ENCODE assay signal across 1 cellular context in the genomic region with DNA sequence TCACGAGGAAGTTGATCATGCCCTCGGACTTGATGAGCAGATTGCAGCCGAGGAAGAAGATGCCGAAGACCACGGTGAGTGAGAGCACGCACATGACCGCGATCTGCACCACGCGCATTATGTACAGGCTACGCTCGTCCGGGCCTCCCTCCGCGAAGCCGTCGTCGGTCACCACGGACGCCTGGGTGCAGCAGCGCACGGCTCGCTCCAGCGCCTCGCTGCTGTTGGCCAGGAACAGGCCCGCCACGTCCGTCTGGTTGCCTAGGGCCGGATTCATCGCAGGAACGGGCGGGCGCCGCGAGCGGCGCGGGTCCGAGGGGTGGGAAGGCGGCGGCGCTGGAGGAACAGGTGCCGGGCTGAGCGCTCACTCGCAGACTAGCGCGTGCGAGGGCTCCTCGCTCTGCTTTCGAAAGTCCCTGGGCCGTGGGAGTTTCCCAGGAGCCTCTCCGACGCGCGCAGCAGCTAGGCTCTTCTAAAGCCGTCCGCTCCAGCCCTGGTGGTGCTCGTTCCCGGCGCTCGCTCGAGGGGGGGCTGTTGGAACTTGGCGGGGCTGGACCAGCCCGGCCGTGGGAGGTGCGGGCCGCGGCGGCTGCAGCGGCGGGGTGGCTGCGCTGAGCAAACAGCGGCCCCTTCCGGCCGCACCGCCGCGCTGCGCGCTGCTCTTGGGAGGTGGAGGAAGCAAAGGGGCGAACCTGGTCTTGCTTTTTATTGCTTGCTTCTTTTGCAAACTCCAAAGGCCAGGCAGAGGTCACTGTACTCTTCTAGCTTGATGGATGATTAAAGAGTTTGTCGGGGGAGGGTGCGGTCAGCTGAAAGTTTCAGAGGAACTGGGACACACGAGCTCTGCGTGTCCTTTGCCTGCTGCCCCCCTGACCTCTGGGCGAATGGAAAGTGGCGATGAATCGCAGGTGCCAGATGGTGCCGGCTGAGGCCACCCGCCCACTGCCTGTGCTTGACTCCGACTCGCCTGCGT.
TF ChIP-seq lines count a peak whose summit lies in the region.

TSS of gene RPRM (minus strand) at position 474 of the 973 bp plus-strand sequence. CDS start at position 277, 197 bp downstream.

TF ChIP-seq in GM12878, 131 proteins besides CTCF, POLR2A, EP300 and RAD21 (continued from another document):
- TF ChIP-seq KAT2A (conservative IDR thresholded peaks at IDR 0.05; ENCODE audit: control insufficient read depth, low read depth, low read length) (no peak), E2F8 (IDR thresholded peaks at IDR 0.05; ENCODE audit: low read depth, partially characterized antibody) (no peak), FOS (IDR thresholded peaks at IDR 0.05; ENCODE audit: borderline replicate concordance, extremely low read depth, insufficient read length) (no peak), NR2F1 (conservative IDR thresholded peaks at IDR 0.05) (peak; percentile 62; the same call in 1 of the 2 replicates), SMARCA5 (IDR thresholded peaks at IDR 0.05) (0 out of 2 replicates have a peak, but pooled peaks have one; percentile 56), HDAC6 (IDR thresholded peaks at IDR 0.05; ENCODE audit: unreplicated experiment) (no peak), MYC (IDR thresholded peaks at IDR 0.05; ENCODE audit: insufficient read depth, insufficient read length, insufficient replicate concordance, low read length, severe bottlenecking) (no peak), MTA2 (IDR thresholded peaks at IDR 0.05; ENCODE audit: low read depth) (no peak), LARP7 (IDR thresholded peaks at IDR 0.05) (peak; percentile 64; the same call in 1 of the 2 replicates), CHD4 (IDR thresholded peaks at IDR 0.05) (no peak), EZH2 (IDR thresholded peaks at IDR 0.05; ENCODE audit: borderline replicate concordance, control insufficient read depth, low read depth, low read length) (no peak), TAF1 (IDR thresholded peaks at IDR 0.05; ENCODE audit: borderline replicate concordance, low read depth, low read length) (no peak), PAX5 (IDR thresholded peaks at IDR 0.05; ENCODE audit: borderline replicate concordance, low read depth, low read length) (no peak), TCF12 (IDR thresholded peaks at IDR 0.05; ENCODE audit: low read depth, low read length) (0 out of 2 replicates have a peak, but pooled peaks have one; percentile 9), TCF7 (IDR thresholded peaks at IDR 0.05; ENCODE audit: borderline replicate concordance) (no peak), POU2F2 (IDR thresholded peaks at IDR 0.05; ENCODE audit: borderline replicate concordance, low read depth, low read length) (no peak)
- TF ChIP-seq, protein P1, sequence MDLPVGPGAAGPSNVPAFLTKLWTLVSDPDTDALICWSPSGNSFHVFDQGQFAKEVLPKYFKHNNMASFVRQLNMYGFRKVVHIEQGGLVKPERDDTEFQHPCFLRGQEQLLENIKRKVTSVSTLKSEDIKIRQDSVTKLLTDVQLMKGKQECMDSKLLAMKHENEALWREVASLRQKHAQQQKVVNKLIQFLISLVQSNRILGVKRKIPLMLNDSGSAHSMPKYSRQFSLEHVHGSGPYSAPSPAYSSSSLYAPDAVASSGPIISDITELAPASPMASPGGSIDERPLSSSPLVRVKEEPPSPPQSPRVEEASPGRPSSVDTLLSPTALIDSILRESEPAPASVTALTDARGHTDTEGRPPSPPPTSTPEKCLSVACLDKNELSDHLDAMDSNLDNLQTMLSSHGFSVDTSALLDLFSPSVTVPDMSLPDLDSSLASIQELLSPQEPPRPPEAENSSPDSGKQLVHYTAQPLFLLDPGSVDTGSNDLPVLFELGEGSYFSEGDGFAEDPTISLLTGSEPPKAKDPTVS (IDR thresholded peaks at IDR 0.05; ENCODE audit: low read depth, low read length) = no peak
- TF ChIP-seq, protein P2, sequence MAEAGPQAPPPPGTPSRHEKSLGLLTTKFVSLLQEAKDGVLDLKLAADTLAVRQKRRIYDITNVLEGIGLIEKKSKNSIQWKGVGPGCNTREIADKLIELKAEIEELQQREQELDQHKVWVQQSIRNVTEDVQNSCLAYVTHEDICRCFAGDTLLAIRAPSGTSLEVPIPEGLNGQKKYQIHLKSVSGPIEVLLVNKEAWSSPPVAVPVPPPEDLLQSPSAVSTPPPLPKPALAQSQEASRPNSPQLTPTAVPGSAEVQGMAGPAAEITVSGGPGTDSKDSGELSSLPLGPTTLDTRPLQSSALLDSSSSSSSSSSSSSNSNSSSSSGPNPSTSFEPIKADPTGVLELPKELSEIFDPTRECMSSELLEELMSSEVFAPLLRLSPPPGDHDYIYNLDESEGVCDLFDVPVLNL (IDR thresholded peaks at IDR 0.05; ENCODE audit: low read depth, low read length) = no peak
